Comparison of ENCODE assay signal across 2 cellular contexts in the genomic region with DNA sequence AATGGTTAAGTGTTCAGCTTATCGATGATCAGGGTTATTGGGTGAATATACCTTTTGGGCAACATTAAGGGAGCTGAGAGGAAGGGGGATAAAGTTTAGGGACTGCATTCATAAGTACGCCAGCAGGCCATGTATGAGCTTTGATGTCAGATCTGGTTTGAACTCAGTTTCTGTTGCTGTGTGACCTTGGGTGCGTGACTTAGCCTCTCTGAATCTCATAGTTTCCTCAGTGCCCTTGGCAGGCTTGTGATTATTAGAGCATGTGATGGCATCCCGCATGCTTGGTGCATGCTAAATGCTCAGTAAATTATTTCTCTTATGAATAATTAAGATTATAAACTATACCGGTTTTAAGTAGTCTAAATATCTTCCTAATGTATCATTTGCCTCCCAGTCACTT.
TF ChIP-seq lines count a peak whose summit lies in the region.

No MANE protein-coding gene starts in this region.

TF ChIP-seq in HEK293, 187 proteins besides CTCF, POLR2A, EP300 and RAD21:
- TF ChIP-seq ZBTB44 (tag by site-specific recombination; IDR thresholded peaks at IDR 0.05) (no peak), ZNF768 (tag by site-specific recombination; IDR thresholded peaks at IDR 0.05) (0 out of 2 replicates have a peak, but pooled peaks have one; percentile 48)
- TF ChIP-seq, protein P1, sequence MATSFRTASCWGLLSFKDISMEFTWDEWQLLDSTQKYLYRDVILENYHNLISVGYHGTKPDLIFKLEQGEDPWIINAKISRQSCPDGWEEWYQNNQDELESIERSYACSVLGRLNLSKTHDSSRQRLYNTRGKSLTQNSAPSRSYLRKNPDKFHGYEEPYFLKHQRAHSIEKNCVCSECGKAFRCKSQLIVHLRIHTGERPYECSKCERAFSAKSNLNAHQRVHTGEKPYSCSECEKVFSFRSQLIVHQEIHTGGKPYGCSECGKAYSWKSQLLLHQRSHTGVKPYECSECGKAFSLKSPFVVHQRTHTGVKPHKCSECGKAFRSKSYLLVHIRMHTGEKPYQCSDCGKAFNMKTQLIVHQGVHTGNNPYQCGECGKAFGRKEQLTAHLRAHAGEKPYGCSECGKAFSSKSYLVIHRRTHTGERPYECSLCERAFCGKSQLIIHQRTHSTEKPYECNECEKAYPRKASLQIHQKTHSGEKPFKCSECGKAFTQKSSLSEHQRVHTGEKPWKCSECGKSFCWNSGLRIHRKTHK (tag by site-specific recombination; IDR thresholded peaks at IDR 0.05) = no peak

TF ChIP-seq in K562, 482 proteins besides CTCF, POLR2A, EP300 and RAD21:
- TF ChIP-seq BCOR (IDR thresholded peaks at IDR 0.05) (peak; percentile 89), SMARCA5 (IDR thresholded peaks at IDR 0.05) (0 out of 2 replicates have a peak, but pooled peaks have one; percentile 39), ZBTB8A (IDR thresholded peaks at IDR 0.05; ENCODE audit: partially characterized antibody) (no peak), ETS2 (tag; IDR thresholded peaks at IDR 0.05; ENCODE audit: borderline replicate concordance, poor library complexity, severe bottlenecking) (no peak), ZFP36 (IDR thresholded peaks at IDR 0.05; ENCODE audit: low read depth, low read length, partially characterized antibody) (peak; percentile 91), BRD9 (IDR thresholded peaks at IDR 0.05; ENCODE audit: low read depth, partially characterized antibody) (peak; percentile 49), HDAC2 (IDR thresholded peaks at IDR 0.05) (peak; percentile 54; the same call in 1 of the 2 replicates), RBM25 (IDR thresholded peaks at IDR 0.05; ENCODE audit: low read depth, low read length, severe bottlenecking) (peak; percentile 98)
